In the genomic region with DNA sequence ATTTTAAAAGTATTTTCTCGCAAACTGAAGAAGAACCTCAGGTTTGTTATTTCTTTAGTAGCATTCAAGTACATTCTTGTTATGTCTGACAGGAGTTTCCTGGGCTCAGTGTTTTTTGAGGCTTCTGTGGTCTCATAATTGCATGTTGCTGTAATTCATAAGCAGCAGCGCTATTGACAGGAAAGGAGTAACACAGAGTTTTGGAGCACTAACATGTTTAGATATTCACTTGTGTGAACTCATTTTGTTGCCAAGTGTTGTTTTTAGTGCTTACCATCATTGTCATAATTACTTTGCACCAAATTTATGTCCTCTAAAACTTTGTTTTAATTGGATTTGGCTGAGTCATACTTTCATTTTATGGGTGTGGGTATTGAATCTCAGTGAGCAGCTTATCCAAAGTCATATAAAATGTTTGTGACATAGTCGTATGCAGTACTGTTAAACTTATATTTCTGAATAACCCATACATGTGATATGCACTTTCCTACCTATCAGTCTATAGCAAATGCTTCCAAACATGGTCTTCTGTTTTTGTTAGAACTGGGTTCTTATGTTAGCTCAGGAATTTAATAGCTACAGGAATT, we compare ENCODE assay signal across 19 cellular contexts.
DNase-seq lines count a peak whose midpoint lies in the region; ATAC-seq and TF ChIP-seq lines count a peak whose summit lies in the region.
"Had no signal": no experiment of that assay in that cellular context is flagged by ENCODE, and none has a peak within 500 bp of the region (broad histone marks: within the 10 kb centered on the region; RNA-seq: fewer than 3 reads in every experiment).

No MANE protein-coding gene starts in this region.

- H3K4me3 ChIP-seq in A673 (ENCODE audit: low read depth, low read length, poor library complexity, severe bottlenecking) (peak overlapping the region; percentile 11), endodermal cell (ENCODE audit: low read length) (no peak overlapping the region)
- H3K4me3 ChIP-seq: lung, stomach, uterus had no signal

- DNase-seq in A673 (ENCODE audit: low spot score) (peak; percentile 61), HFFc6 (no peak), foreskin keratinocyte (peak; percentile 28 to 51), T1000 (lab: John Stamatoyannopoulos, UW) (no peak), endodermal cell (no peak)
- DNase-seq in stimulated activated CD4-positive, alpha-beta T cell treated with anti-CD3 and anti-CD28 coated beads, Interleukin-4, amount 100 ng/mL, for 24 hours, result no peak
- no peak for DNase-seq in effector memory CD8-positive, alpha-beta T cell
- DNase-seq: activated CD4-positive, alpha-beta memory T cell treated with anti-CD3 and anti-CD28 coated beads, Interleukin-2, amount 10 ng/mL, durations not matched to agents 7 days and 5 days; activated naive CD8-positive, alpha-beta T cell treated with anti-CD3 and anti-CD28 coated beads, Interleukin-2, amount 10 ng/mL, durations not matched to agents 7 days and 5 days; activated T-cell treated with anti-CD3 and anti-CD28 coated beads, Interleukin-2, amount 50 U/mL, for 72 hours; CD8-positive, alpha-beta memory T cell; naive thymus-derived CD8-positive, alpha-beta T cell; NCI-H2029; NCI-H510A treated with DMSO at 0.1 percent for 48 hours; stomach; uterus had no signal

- POLR2A ChIA-PET in A673 (lab: Charles Lee; ENCODE audit: low non-redundant PET), result no interaction called here

- TF ChIP-seq CTCF in A673 (conservative IDR thresholded peaks at IDR 0.05; ENCODE audit: low read depth, low read length) (no peak), HFFc6 (IDR thresholded peaks at IDR 0.05) (no peak), foreskin keratinocyte (conservative IDR thresholded peaks at IDR 0.05) (no peak), endodermal cell (conservative IDR thresholded peaks at IDR 0.05) (no peak)

- no peak overlapping the region for H3K27ac ChIP-seq in A673 (ENCODE audit: low read depth, low read length, poor library complexity, severe bottlenecking)
- no peak overlapping the region for H3K27ac ChIP-seq in foreskin keratinocyte
- no peak overlapping the region for H3K27ac ChIP-seq in endodermal cell (ENCODE audit: low read depth, low read length)
- H3K27ac ChIP-seq: stomach, uterus had no signal

- CTCF ChIA-PET in A673 (lab: Charles Lee), result no interaction called here

- no peak overlapping the region for H3K9ac ChIP-seq in endodermal cell (ENCODE audit: extremely low read depth, low read length, poor library complexity, severe bottlenecking)

- intact Hi-C loops in A673 (cut with micrococcal nuclease; ENCODE audit: unreplicated experiment), result no loop called here

- BruUV-seq in A673 (replicated peaks; lab: Mats Ljungman, UMichigan), result no TSS peak

- H3K4me3 Mint-ChIP-seq in HFFc6, result peak overlapping the region; percentile 17; the same call in 1 of the 2 replicates
- H3K4me3 Mint-ChIP-seq in endodermal cell, result no peak overlapping the region
- no peak overlapping the region for H3K4me3 Mint-ChIP-seq in effector memory CD8-positive, alpha-beta T cell
- H3K4me3 Mint-ChIP-seq: activated CD4-positive, alpha-beta memory T cell treated with anti-CD3 and anti-CD28 coated beads, Interleukin-2, amount 10 ng/mL, durations not matched to agents 7 days and 5 days; activated naive CD8-positive, alpha-beta T cell treated with anti-CD3 and anti-CD28 coated beads, Interleukin-2, amount 10 ng/mL, durations not matched to agents 7 days and 5 days; activated T-cell treated with anti-CD3 and anti-CD28 coated beads, Interleukin-2, amount 50 U/mL, for 72 hours; CD8-positive, alpha-beta memory T cell; naive thymus-derived CD8-positive, alpha-beta T cell had no signal

- H3K9me3 ChIP-seq in A673 (ENCODE audit: low read depth, low read length, poor library complexity, severe bottlenecking) (no peaks in the 10 kb centered on the region), endodermal cell (ENCODE audit: control insufficient read depth, low read length) (peaks cover 10% of the 10 kb centered on the region)
- H3K9me3 ChIP-seq: uterus had no signal

- H3K27ac Mint-ChIP-seq in HFFc6 (no peak overlapping the region), endodermal cell (no peak overlapping the region)
- H3K27ac Mint-ChIP-seq in effector memory CD8-positive, alpha-beta T cell, result no peak overlapping the region
- H3K27ac Mint-ChIP-seq: activated CD4-positive, alpha-beta memory T cell treated with anti-CD3 and anti-CD28 coated beads, Interleukin-2, amount 10 ng/mL, durations not matched to agents 7 days and 5 days; activated naive CD8-positive, alpha-beta T cell treated with anti-CD3 and anti-CD28 coated beads, Interleukin-2, amount 10 ng/mL, durations not matched to agents 7 days and 5 days; activated T-cell treated with anti-CD3 and anti-CD28 coated beads, Interleukin-2, amount 50 U/mL, for 72 hours; CD8-positive, alpha-beta memory T cell; naive thymus-derived CD8-positive, alpha-beta T cell had no signal

- no peaks in the 10 kb centered on the region for H3K27me3 ChIP-seq in A673 (replicated peaks; ENCODE audit: insufficient read depth, low read depth, low read length, poor library complexity)
- H3K27me3 ChIP-seq in foreskin keratinocyte, result no peaks in the 10 kb centered on the region
- no peaks in the 10 kb centered on the region for H3K27me3 ChIP-seq in endodermal cell (ENCODE audit: control insufficient read depth, insufficient read depth, low read length, poor library complexity, severe bottlenecking)
- H3K27me3 ChIP-seq: stomach, uterus had no signal

- H3K36me3 Mint-ChIP-seq in HFFc6 (ENCODE audit: low read depth) (peaks cover 13% of the 10 kb centered on the region), endodermal cell (ENCODE audit: low read depth) (no peaks in the 10 kb centered on the region)
- H3K36me3 Mint-ChIP-seq in effector memory CD8-positive, alpha-beta T cell (ENCODE audit: insufficient read depth), result no peaks in the 10 kb centered on the region
- H3K36me3 Mint-ChIP-seq: activated naive CD8-positive, alpha-beta T cell treated with anti-CD3 and anti-CD28 coated beads, Interleukin-2, amount 10 ng/mL, durations not matched to agents 7 days and 5 days; CD8-positive, alpha-beta memory T cell; naive thymus-derived CD8-positive, alpha-beta T cell had no signal

- H3K27me3 Mint-ChIP-seq in HFFc6 (ENCODE audit: insufficient read depth) (no peaks in the 10 kb centered on the region; the same call in 1 of the 2 replicates), endodermal cell (ENCODE audit: insufficient read depth) (no peaks in the 10 kb centered on the region)
- H3K27me3 Mint-ChIP-seq in effector memory CD8-positive, alpha-beta T cell, result no peaks in the 10 kb centered on the region
- H3K27me3 Mint-ChIP-seq: activated CD4-positive, alpha-beta memory T cell treated with anti-CD3 and anti-CD28 coated beads, Interleukin-2, amount 10 ng/mL, durations not matched to agents 7 days and 5 days; activated naive CD8-positive, alpha-beta T cell treated with anti-CD3 and anti-CD28 coated beads, Interleukin-2, amount 10 ng/mL, durations not matched to agents 7 days and 5 days; CD8-positive, alpha-beta memory T cell; naive thymus-derived CD8-positive, alpha-beta T cell had no signal

- ATAC-seq in SK-N-SH treated with all-trans-retinoic acid at 6 μM for 48 hours (peak; percentile 40; the same call in 2 of the 3 replicates), foreskin keratinocyte (peak; percentile 55)
- no peak for ATAC-seq in effector memory CD8-positive, alpha-beta T cell (replicated peaks)
- ATAC-seq: activated T-cell treated with anti-CD3 and anti-CD28 coated beads, Interleukin-2, amount 50 U/mL, for 72 hours; naive thymus-derived CD8-positive, alpha-beta T cell; Panc1 had no signal

- H3K36me3 ChIP-seq in A673 (ENCODE audit: insufficient read depth, low read length, poor library complexity, severe bottlenecking) (no peaks in the 10 kb centered on the region), endodermal cell (ENCODE audit: control insufficient read depth, insufficient read depth, low read length) (no peaks in the 10 kb centered on the region)
- H3K36me3 ChIP-seq: stomach, uterus had no signal

- H3K4me1 Mint-ChIP-seq in HFFc6 (ENCODE audit: low read depth) (peaks cover 8% of the 10 kb centered on the region; the same call in 1 of the 2 replicates), endodermal cell (no peaks in the 10 kb centered on the region)
- H3K4me1 Mint-ChIP-seq in effector memory CD8-positive, alpha-beta T cell (ENCODE audit: low read depth in 2 of 2), result no peaks in the 10 kb centered on the region
- H3K4me1 Mint-ChIP-seq: activated CD4-positive, alpha-beta memory T cell treated with anti-CD3 and anti-CD28 coated beads, Interleukin-2, amount 10 ng/mL, durations not matched to agents 7 days and 5 days; activated naive CD8-positive, alpha-beta T cell treated with anti-CD3 and anti-CD28 coated beads, Interleukin-2, amount 10 ng/mL, durations not matched to agents 7 days and 5 days; CD8-positive, alpha-beta memory T cell; naive thymus-derived CD8-positive, alpha-beta T cell had no signal

- H3K9me3 Mint-ChIP-seq in HFFc6 (peaks cover 8% of the 10 kb centered on the region), endodermal cell (peaks cover 14% of the 10 kb centered on the region)
- peaks cover 5 to 6% of the 10 kb centered on the region in 2 donors for H3K9me3 Mint-ChIP-seq in effector memory CD8-positive, alpha-beta T cell
- H3K9me3 Mint-ChIP-seq: activated naive CD8-positive, alpha-beta T cell treated with anti-CD3 and anti-CD28 coated beads, Interleukin-2, amount 10 ng/mL, durations not matched to agents 7 days and 5 days had no signal

- H3K4me1 ChIP-seq in A673 (ENCODE audit: insufficient read depth, low read length, poor library complexity, severe bottlenecking) (peaks cover 20% of the 10 kb centered on the region), foreskin keratinocyte (peaks cover 4% of the 10 kb centered on the region), endodermal cell (ENCODE audit: control insufficient read depth, insufficient read depth, low read length) (no peaks in the 10 kb centered on the region)
- H3K4me1 ChIP-seq: stomach, uterus had no signal

- WGBS in endodermal cell (ENCODE audit: insufficient coverage in 1 of 2, insufficient read length in 1 of 2), 2 experiments, result 82 to 100% methylated on average over 1 to 3 of the region's 3 CpGs

TF ChIP-seq in SK-N-SH treated with all-trans-retinoic acid at 6 μM for 48 hours, 23 proteins besides CTCF, POLR2A, EP300 and RAD21 (continues in another document):
- TF ChIP-seq ISL1 (CRISPR knock-in tag; IDR thresholded peaks at IDR 0.05), result no peak
- TF ChIP-seq TCF4 (CRISPR knock-in tag; IDR thresholded peaks at IDR 0.05; ENCODE audit: borderline replicate concordance), result no peak

Comparison
In these comparisons a context has a peak if more than half of its experiments do, and no peak if none do; other contexts are left out.
1. DNase-seq: peak in A673 (single experiment) and foreskin keratinocyte (2 of 2); none in HFFc6 (single experiment), stimulated activated CD4-positive, alpha-beta T cell treated with anti-CD3 and anti-CD28 coated beads, Interleukin-4, amount 100 ng/mL, for 24 hours (single experiment), T1000 (single experiment), endodermal cell (single experiment) and effector memory CD8-positive, alpha-beta T cell (0 of 3).